ENCODE assay signal across 10 cellular contexts in genomic region chr5:128304121-128304520, GRCh38.
DNase-seq lines count a peak whose midpoint lies in the region; ATAC-seq and TF ChIP-seq lines count a peak whose summit lies in the region.
"Had no signal": no experiment of that assay in that cellular context is flagged by ENCODE, and none has a peak within 500 bp of the region (broad histone marks: within the 10 kb centered on the region; RNA-seq: fewer than 3 reads in every experiment).

No MANE protein-coding gene starts in this region.

- DNase-seq in ELR (ENCODE audit: low read depth) = peak; percentile 24
- peak; percentile 86 for DNase-seq in NCI-H69 (lab: John Stamatoyannopoulos, UW)
- DNase-seq in epithelial cell of esophagus (ENCODE audit: low read depth) = peak; percentile 91
- peak; percentile 84 for DNase-seq in myocyte (ENCODE audit: low read depth)
- no peak for DNase-seq in right lobe of liver
- no peak for DNase-seq in RPMI8226
- DNase-seq in activated T-cell treated with anti-CD3 and anti-CD28 coated beads, Interleukin-2, amount 50 U/mL, for 1 hour = no peak
- DNase-seq: activated naive CD4-positive, alpha-beta T cell treated with anti-CD3 and anti-CD28 coated beads, Interleukin-2, amount 50 U/mL, for 16 hours; psoas muscle had no signal

- ATAC-seq in right lobe of liver = no peak
- no peak for ATAC-seq in HG02759 (IDR thresholded peaks at IDR 0.05; ENCODE audit: unreplicated experiment)
- ATAC-seq: psoas muscle had no signal

- TF ChIP-seq POLR2A in right lobe of liver (IDR thresholded peaks at IDR 0.05) = no peak

- H3K4me3 ChIP-seq in epithelial cell of esophagus (ENCODE audit: low read length) (no peak overlapping the region), right lobe of liver (no peak overlapping the region)
- H3K4me3 ChIP-seq: psoas muscle had no signal

- no peaks in the 10 kb centered on the region for H3K36me3 ChIP-seq in right lobe of liver

- H3K27ac ChIP-seq in right lobe of liver = no peak overlapping the region
- H3K27ac ChIP-seq: psoas muscle had no signal

- intact Hi-C loops in right lobe of liver (cut with DNase I) = no loop called here

- H3K9me3 ChIP-seq in right lobe of liver = no peaks in the 10 kb centered on the region
- H3K9me3 ChIP-seq: psoas muscle had no signal

- no peaks in the 10 kb centered on the region for H3K4me1 ChIP-seq in right lobe of liver
- H3K4me1 ChIP-seq: psoas muscle had no signal

- no peaks in the 10 kb centered on the region for H3K27me3 ChIP-seq in right lobe of liver

- TF ChIP-seq CTCF in epithelial cell of esophagus (IDR thresholded peaks at IDR 0.05; ENCODE audit: insufficient read depth, low read depth, low read length, missing control alignments) = no peak
- no peak for TF ChIP-seq CTCF in right lobe of liver (IDR thresholded peaks at IDR 0.05)

Comparison
In these comparisons a context has a peak if more than half of its experiments do, and no peak if none do; other contexts are left out.
1. DNase-seq: peak in ELR (single experiment), NCI-H69 (single experiment), epithelial cell of esophagus (single experiment) and myocyte (single experiment); none in right lobe of liver (0 of 3), RPMI8226 (single experiment) and activated T-cell treated with anti-CD3 and anti-CD28 coated beads, Interleukin-2, amount 50 U/mL, for 1 hour (single experiment).